Comparison of ENCODE assay signal across 15 cellular contexts in genomic region chr1:1425426-1425752, GRCh38.
"Had no signal": no experiment of that assay in that cellular context is flagged by ENCODE, and none has a peak within 500 bp of the region (broad histone marks: within the 10 kb centered on the region; RNA-seq: fewer than 3 reads in every experiment).

No MANE protein-coding gene starts in this region.

- H3K27me3 ChIP-seq: adrenal gland, body of pancreas, hepatocyte had no signal

- H3K9me3 ChIP-seq: adrenal gland, body of pancreas, lower lobe of right lung, upper lobe of left lung had no signal

- H3K36me3 ChIP-seq: adrenal gland, lower lobe of right lung, upper lobe of left lung had no signal

- ATAC-seq: body of pancreas; lower lobe of right lung; right cardiac atrium; stimulated activated memory B cell treated with anti-CD40 and anti-IgM and Interleukin-4, amounts not matched to agents 10 μg/mL and 1 μg/mL and 100 μg/mL, for 72 hours; T-helper 17 cell had no signal

- H3K79me2 ChIP-seq: hepatocyte had no signal

- FAIRE-seq: TTC549 had no signal

- H3K4me3 ChIP-seq: adrenal gland, body of pancreas, hepatocyte, lower lobe of right lung, smooth muscle cell, upper lobe of left lung had no signal

- H3K27ac ChIP-seq: adrenal gland, body of pancreas, hepatocyte, lower lobe of right lung, upper lobe of left lung had no signal

- DNase-seq: activated CD4-positive, alpha-beta T cell treated with anti-CD3 and anti-CD28 coated beads, Interleukin-2, amount 50 U/mL, for 1 hour; activated CD4-positive, CD25-positive, alpha-beta regulatory T cell; activated naive CD4-positive, alpha-beta T cell treated with anti-CD3 and anti-CD28 coated beads, Interleukin-2, amount 50 U/mL, for 16 hours; body of pancreas; kidney glomerular epithelial cell; lower lobe of right lung; naive B cell; T-helper 17 cell had no signal

- H3K4me2 ChIP-seq: hepatocyte, smooth muscle cell had no signal

- H2AFZ ChIP-seq: hepatocyte had no signal
